In the genomic region with DNA sequence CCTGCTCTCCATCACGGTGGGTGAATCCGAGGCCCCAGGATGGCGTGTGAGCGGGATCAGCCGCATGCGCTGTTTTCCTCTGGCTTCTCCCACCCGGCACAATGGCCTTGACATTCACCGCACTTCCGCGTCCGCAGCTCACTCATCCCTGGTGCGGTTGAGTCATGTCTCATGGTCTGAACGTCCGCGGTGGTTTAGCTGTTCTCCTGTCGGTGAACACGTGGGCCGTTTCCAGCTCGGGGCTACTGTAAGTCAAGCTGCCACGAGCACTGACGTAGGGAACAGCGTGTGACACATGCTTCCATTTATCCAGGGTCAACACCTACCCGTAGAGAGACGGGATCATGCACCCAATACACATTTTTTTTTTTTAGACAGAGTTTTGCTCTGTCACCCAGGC, we compare ENCODE assay signal across 1 cellular context.
A peak's percentile ranks its signal among the peaks of the same experiment; 100 is the strongest.
TF ChIP-seq lines count a peak whose summit lies in the region.

No MANE protein-coding gene starts in this region.

TF ChIP-seq in HCT116, 20 proteins besides CTCF, POLR2A, EP300 and RAD21:
- TF ChIP-seq ZNF274 (IDR thresholded peaks at IDR 0.05; ENCODE audit: low read depth, low read length), result no peak
- no peak for TF ChIP-seq CEBPB (IDR thresholded peaks at IDR 0.05; ENCODE audit: low read depth)
- no peak for TF ChIP-seq ZFX (IDR thresholded peaks at IDR 0.05)
- peak; percentile 47 for TF ChIP-seq TCF7L2 (IDR thresholded peaks at IDR 0.05; ENCODE audit: borderline replicate concordance, extremely low read depth, insufficient read depth, insufficient read length)
